Comparison of ENCODE assay signal across 8 cellular contexts in the genomic region with DNA sequence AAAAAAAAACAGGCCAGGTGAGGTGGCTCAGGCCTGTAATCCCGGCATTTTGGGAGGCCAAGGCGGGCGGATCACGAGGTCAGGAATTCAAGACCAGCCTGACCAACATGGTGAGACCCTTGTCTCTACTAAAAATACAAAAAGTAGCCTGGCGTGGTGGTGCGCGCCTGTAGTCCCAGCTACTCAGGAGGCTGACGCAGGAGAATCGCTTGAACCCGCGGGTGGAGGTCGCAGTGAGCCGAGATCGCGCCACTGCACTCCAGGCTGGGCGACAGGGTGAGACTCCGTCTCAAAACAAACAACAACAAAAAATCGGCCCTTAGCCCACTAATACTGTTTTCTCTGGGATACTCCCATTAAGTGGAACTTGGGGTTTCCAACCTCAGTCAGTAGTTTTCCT. TPM values are rescaled to one million over a fixed set of nuclear protein-coding genes. Genes with fewer than 3 reads are reported as not detected.
DNase-seq lines count a peak whose midpoint lies in the region; ATAC-seq and TF ChIP-seq lines count a peak whose summit lies in the region.
"Not testable (repeated sequence)": the region's sequence is repeated elsewhere in the genome, so short reads cannot be mapped to it uniquely, and the experiment has no call there.

No MANE protein-coding gene starts in this region.

- POLR2A ChIA-PET in AG04450 (lab: Yijun Ruan, JAX): not testable (repeated sequence)

- H3K4me3 ChIP-seq in AG04450 (ENCODE audit: low read depth, low read length) (peak overlapping the region; percentile 94), HAP-1 (peak overlapping the region; percentile 91), RWPE2 (ENCODE audit: severe bottlenecking) (peak overlapping the region; percentile 89), duodenal mucosa (ENCODE audit: low read depth in 1 of 2, low read length in 2 of 2) (peak overlapping the region; percentile 91 to 95), iPS-11a (ENCODE audit: low read depth, low read length) (peak overlapping the region; percentile 81)

- H3K27me3 Mint-ChIP-seq in nephron (ENCODE audit: low read depth); stimulated activated naive B cell treated with anti-CD40 and anti-IgM and Interleukin-4, amounts not matched to agents 10 μg/mL and 1 μg/mL and 100 μg/mL, for 72 hours: not testable (repeated sequence)

- peak overlapping the region; percentile 86 to 93 for H3K9ac ChIP-seq in duodenal mucosa (ENCODE audit: low read depth in 1 of 2, low read length in 2 of 2)

- ATAC-seq in RWPE2 (ENCODE audit: low read depth); stimulated activated naive B cell treated with anti-CD40 and anti-IgM and Interleukin-4, amounts not matched to agents 10 μg/mL and 1 μg/mL and 100 μg/mL, for 72 hours (replicated peaks): not testable (repeated sequence)

- peak overlapping the region in 2 of 3 experiments; percentile 90 to 95 for H3K27ac Mint-ChIP-seq in nephron
- not testable (repeated sequence) for H3K27ac Mint-ChIP-seq in stimulated activated naive B cell treated with anti-CD40 and anti-IgM and Interleukin-4, amounts not matched to agents 10 μg/mL and 1 μg/mL and 100 μg/mL, for 72 hours

- H3K9me3 ChIP-seq in AG04450 (ENCODE audit: control insufficient read depth, insufficient read depth, low read length); HAP-1; RWPE2 (ENCODE audit: severe bottlenecking); duodenal mucosa (ENCODE audit: control insufficient read depth in 1 of 2, low read length in 2 of 2): not testable (repeated sequence)

- peaks cover 31% of the 10 kb centered on the region for H3K4me1 Mint-ChIP-seq in nephron
- peaks cover 13 to 26% of the 10 kb centered on the region in 2 donors for H3K4me1 Mint-ChIP-seq in stimulated activated naive B cell treated with anti-CD40 and anti-IgM and Interleukin-4, amounts not matched to agents 10 μg/mL and 1 μg/mL and 100 μg/mL, for 72 hours

- peak overlapping the region; percentile 94 to 100 (median 98) for H3K4me3 Mint-ChIP-seq in nephron
- H3K4me3 Mint-ChIP-seq in stimulated activated naive B cell treated with anti-CD40 and anti-IgM and Interleukin-4, amounts not matched to agents 10 μg/mL and 1 μg/mL and 100 μg/mL, for 72 hours: peak overlapping the region; percentile 92 to 96

- in situ Hi-C loops in HAP-1 (cut with MboI; ENCODE audit: low sequenced_read_pairs): not testable (repeated sequence)

- TF ChIP-seq CTCF in AG04450 (IDR thresholded peaks at IDR 0.05; ENCODE audit: low read depth, low read length); RWPE2 (IDR thresholded peaks at IDR 0.05; ENCODE audit: poor library complexity, severe bottlenecking); nephron (IDR thresholded peaks at IDR 0.05; ENCODE audit: unreplicated experiment in 3 of 3): not testable (repeated sequence)

- peaks cover 37% of the 10 kb centered on the region for H3K36me3 ChIP-seq in HAP-1 (replicated peaks)
- peaks cover 58% of the 10 kb centered on the region for H3K36me3 ChIP-seq in RWPE2 (ENCODE audit: low read depth)
- peaks cover 5 to 12% of the 10 kb centered on the region in 2 donors for H3K36me3 ChIP-seq in duodenal mucosa (ENCODE audit: control insufficient read depth in 1 of 2, insufficient read depth in 2 of 2, low read length in 2 of 2)

- not testable (repeated sequence) for DNase-seq in AG04450 (ENCODE audit: low read depth, low spot score); HAP-1 (ENCODE audit: low spot score in 2 of 2); RWPE2 (ENCODE audit: low spot score); stimulated activated naive B cell treated with anti-CD40 and anti-IgM and Interleukin-4, amounts not matched to agents 10 μg/mL and 1 μg/mL and 100 μg/mL, for 72 hours
- peak; percentile 4 for DNase-seq in activated gamma-delta T cell (lab: John Stamatoyannopoulos, UW)

- not testable (repeated sequence) for H3K27me3 ChIP-seq in AG04450 (ENCODE audit: control insufficient read depth, insufficient read depth, low read length); HAP-1 (ENCODE audit: low read depth); RWPE2 (ENCODE audit: insufficient read depth, poor library complexity, severe bottlenecking); duodenal mucosa (ENCODE audit: control insufficient read depth in 1 of 2, insufficient read depth in 2 of 2, low read length in 2 of 2)

- peaks cover 22% of the 10 kb centered on the region for H3K36me3 Mint-ChIP-seq in nephron (ENCODE audit: low read depth)
- H3K36me3 Mint-ChIP-seq in stimulated activated naive B cell treated with anti-CD40 and anti-IgM and Interleukin-4, amounts not matched to agents 10 μg/mL and 1 μg/mL and 100 μg/mL, for 72 hours: peaks cover 2 to 11% of the 10 kb centered on the region in 2 donors

- not testable (repeated sequence) for H3K9me3 Mint-ChIP-seq in nephron; stimulated activated naive B cell treated with anti-CD40 and anti-IgM and Interleukin-4, amounts not matched to agents 10 μg/mL and 1 μg/mL and 100 μg/mL, for 72 hours

- H3K4me1 ChIP-seq in HAP-1 (peaks cover 12% of the 10 kb centered on the region), duodenal mucosa (ENCODE audit: control insufficient read depth in 1 of 2, insufficient read depth in 2 of 2, low read length in 2 of 2) (peaks cover 19 to 20% of the 10 kb centered on the region in 2 donors)
- not testable (repeated sequence) for H3K4me1 ChIP-seq in RWPE2 (ENCODE audit: insufficient read depth, poor library complexity, severe bottlenecking)

- CTCF ChIA-PET in AG04450 (lab: Charles Lee): interaction anchor here (4.9 kb wide), 1 partner anchor 126 kb away, joined by 62 read pairs; the partner anchor contains the start of genes DOP1A and UBE3D

- not testable (repeated sequence) for H3K27ac ChIP-seq in AG04450 (ENCODE audit: low read depth, low read length); RWPE2 (ENCODE audit: poor library complexity, severe bottlenecking); duodenal mucosa (ENCODE audit: low read depth, low read length)

RNA-seq across cellular contexts. Expression of gene PGM3, which starts 1.1 kb away (rescaled TPM):
- 116 and 155 TPM in 2 replicates for polyA plus RNA-seq in AG04450 (2011; rRNA removed)
- polyA minus RNA-seq in AG04450 (2011; rRNA and poly(A)+ RNA removed): 137 and 156 TPM in 2 replicates

RNA-seq across cellular contexts. Expression of gene RWDD2A, which starts 1.2 kb away (rescaled TPM):
- polyA plus RNA-seq in AG04450 (2011; rRNA removed): 6.5 and 8.3 TPM in 2 replicates
- 3.8 and 4.7 TPM in 2 replicates for polyA minus RNA-seq in AG04450 (2011; rRNA and poly(A)+ RNA removed)
